In genomic region chr11:121829159-121829643, GRCh38 we compare ENCODE assay signal across 8 cellular contexts.
DNase-seq lines count a peak whose midpoint lies in the region; ATAC-seq, FAIRE-seq and TF ChIP-seq lines count a peak whose summit lies in the region.

No MANE protein-coding gene starts in this region.

- no peak for FAIRE-seq in urothelium cell line (lab: Jason Lieb, UNC)

- CTCF ChIA-PET in HEK293T (lab: Yijun Ruan, JAX) = interaction anchor here (0.6 kb wide), 1 partner anchor 235 kb away, joined by 6 read pairs; no protein-coding TSS in a partner anchor

- peak; percentile 22 for DNase-seq in Right ventricle myocardium inferior (ENCODE audit: missing footprints)
- no peak for DNase-seq in cardiac septum (ENCODE audit: low spot score)
- DNase-seq in body of pancreas = peak in 2 of 4 donors; percentile 10 to 22
- DNase-seq in kidney epithelial cell (ENCODE audit: low read depth) = peak; percentile 35
- peak; percentile 45 for DNase-seq in urothelium cell line (ENCODE audit: low spot score)
- no peak for DNase-seq in cerebellar cortex (ENCODE audit: low spot score)
- no peak for DNase-seq in left lobe of liver (ENCODE audit: low spot score)
- DNase-seq in HEK293T (ENCODE audit: extremely low spot score) = no peak

- peak; percentile 95 for ATAC-seq in Right ventricle myocardium inferior
- ATAC-seq in body of pancreas = peak; percentile 68
- ATAC-seq in left lobe of liver = no peak

- TF ChIP-seq POLR2A in body of pancreas (IDR thresholded peaks at IDR 0.05) = no peak

- no peak overlapping the region for H3K27ac ChIP-seq in body of pancreas

- 50 to 58% methylated on average over 2 of the region's 2 CpGs for WGBS in body of pancreas, 2 donors

- no peaks in the 10 kb centered on the region for H3K36me3 ChIP-seq in body of pancreas (replicated peaks in 1 of 2; ENCODE audit: insufficient read depth in 1 of 2, low read depth in 2 of 2)
- H3K36me3 ChIP-seq in kidney epithelial cell (ENCODE audit: control insufficient read depth, insufficient read depth, low read length) = no peaks in the 10 kb centered on the region

- peaks cover 0 to 9% (median 0%) of the 10 kb centered on the region in 3 donors for H3K9me3 ChIP-seq in body of pancreas

- H3K4me3 ChIP-seq in body of pancreas (no peak overlapping the region), kidney epithelial cell (ENCODE audit: low read depth, low read length) (no peak overlapping the region)

- TF ChIP-seq CTCF in body of pancreas (IDR thresholded peaks at IDR 0.05) = no peak
- no peak for TF ChIP-seq CTCF in kidney epithelial cell (IDR thresholded peaks at IDR 0.05; ENCODE audit: insufficient read depth, low read length, poor library complexity, severe bottlenecking)

- intact Hi-C loops in Right ventricle myocardium inferior (cut with DNase I) = no loop called here
- intact Hi-C loops in cardiac septum (cut with DNase I) = no loop called here
- intact Hi-C loops in body of pancreas (cut with DNase I) = no loop called here

- H3K27me3 ChIP-seq in body of pancreas (no peaks in the 10 kb centered on the region), kidney epithelial cell (ENCODE audit: control insufficient read depth, insufficient read depth, low read length) (no peaks in the 10 kb centered on the region)

- POLR2A ChIA-PET in HEK293T (lab: Yijun Ruan, JAX) = no interaction called here

- no peaks in the 10 kb centered on the region for H3K4me1 ChIP-seq in body of pancreas

TF ChIP-seq in HEK293T, 16 proteins besides CTCF, POLR2A, EP300 and RAD21:
- no peak for TF ChIP-seq NFRKB (IDR thresholded peaks at IDR 0.05)
- no peak for TF ChIP-seq TARDBP (IDR thresholded peaks at IDR 0.05)
- no peak for TF ChIP-seq ZNF384 (IDR thresholded peaks at IDR 0.05)
- TF ChIP-seq PKNOX1 (IDR thresholded peaks at IDR 0.05) = no peak
- no peak for TF ChIP-seq ARNT (IDR thresholded peaks at IDR 0.05)
- no peak for TF ChIP-seq SUZ12 (IDR thresholded peaks at IDR 0.05)
- no peak for TF ChIP-seq CTBP1 (IDR thresholded peaks at IDR 0.05; ENCODE audit: borderline replicate concordance)
- no peak for TF ChIP-seq FOXA1 (IDR thresholded peaks at IDR 0.05)
- TF ChIP-seq LEF1 (IDR thresholded peaks at IDR 0.05; ENCODE audit: borderline replicate concordance) = no peak
- no peak for TF ChIP-seq BHLHE40 (IDR thresholded peaks at IDR 0.05; ENCODE audit: borderline replicate concordance)
- TF ChIP-seq FOXM1 (IDR thresholded peaks at IDR 0.05; ENCODE audit: borderline replicate concordance) = no peak
- TF ChIP-seq ELF4 (IDR thresholded peaks at IDR 0.05) = no peak
- TF ChIP-seq HDGF (IDR thresholded peaks at IDR 0.05; ENCODE audit: borderline replicate concordance) = no peak
- no peak for TF ChIP-seq L3MBTL2 (conservative IDR thresholded peaks at IDR 0.05)
- TF ChIP-seq FOXK2 (IDR thresholded peaks at IDR 0.05) = no peak
- TF ChIP-seq SP1 (IDR thresholded peaks at IDR 0.05) = no peak

Comparison
In these comparisons a context has a peak if more than half of its experiments do, and no peak if none do; other contexts are left out.
1. DNase-seq: peak in Right ventricle myocardium inferior (single experiment), kidney epithelial cell (single experiment) and urothelium cell line (single experiment); none in cardiac septum (single experiment), cerebellar cortex (single experiment), left lobe of liver (single experiment) and HEK293T (single experiment).